ENCODE assay signal across 17 cellular contexts in genomic region chr5:176737746-176738699, GRCh38.
DNase-seq lines count a peak whose midpoint lies in the region; FAIRE-seq and TF ChIP-seq lines count a peak whose summit lies in the region.
"Had no signal": no experiment of that assay in that cellular context is flagged by ENCODE, and none has a peak within 500 bp of the region (broad histone marks: within the 10 kb centered on the region; RNA-seq: fewer than 3 reads in every experiment).

No MANE protein-coding gene starts in this region.

- H3K27me3 ChIP-seq in trophoblast cell (ENCODE audit: insufficient read depth, low read length), result peaks cover under 1% of the 10 kb centered on the region

- H3K4me3 ChIP-seq in trophoblast cell (ENCODE audit: low read depth, low read length), result no peak overlapping the region
- H3K4me3 ChIP-seq: SJCRH30 had no signal

- no peak overlapping the region for H2BK5ac ChIP-seq in trophoblast cell (ENCODE audit: low read depth, low read length, poor library complexity)

- H3K9me3 ChIP-seq in trophoblast cell (ENCODE audit: insufficient read depth, low read depth, low read length), result peaks cover 5% of the 10 kb centered on the region
- H3K9me3 ChIP-seq: SJCRH30 had no signal

- peaks cover 2 to 5% of the 10 kb centered on the region in 2 experiments for H3K4me1 ChIP-seq in trophoblast cell (ENCODE audit: control insufficient read depth in 1 of 2, insufficient read depth in 2 of 2, low read length in 2 of 2)
- H3K4me1 ChIP-seq: SJCRH30 had no signal

- no peak overlapping the region for H3K18ac ChIP-seq in trophoblast cell (ENCODE audit: low read length)

- no peaks in the 10 kb centered on the region for H3K79me2 ChIP-seq in trophoblast cell (ENCODE audit: control insufficient read depth, insufficient read depth, low read length, poor library complexity)

- peak; percentile 7 for DNase-seq in D341Med (ENCODE audit: low spot score)
- DNase-seq in ecto neural progenitor cell (ENCODE audit: low spot score), result peak; percentile 32
- DNase-seq in retina, result peak; percentile 3
- no peak for DNase-seq in DMS53 treated with DMSO at 0.1 percent for 48 hours (lab: John Stamatoyannopoulos, UW; ENCODE audit: unreplicated experiment)
- no peak for DNase-seq in GM19239 (ENCODE audit: insufficient read length, low spot score)
- no peak for DNase-seq in trophoblast cell
- DNase-seq: activated CD4-positive, alpha-beta T cell treated with anti-CD3 and anti-CD28 coated beads for 36 hours; Karpas-422; midbrain; NCI-H1436; NCI-H2171; PC-3; SJCRH30; stimulated activated naive CD4-positive, alpha-beta T cell treated with Interleukin-2 at 50 U/mL for 16 hours; T1000 had no signal

- H3K4me2 ChIP-seq in trophoblast cell (ENCODE audit: low read length), result no peak overlapping the region

- H3K36me3 ChIP-seq in trophoblast cell (ENCODE audit: control insufficient read depth in 1 of 2, insufficient read depth in 2 of 2, low read length in 2 of 2), result no peaks in the 10 kb centered on the region
- H3K36me3 ChIP-seq: SJCRH30 had no signal

- H3K14ac ChIP-seq in trophoblast cell (ENCODE audit: low read length), result no peak overlapping the region

- no peak for TF ChIP-seq EP300 in Ishikawa (IDR thresholded peaks at IDR 0.05; ENCODE audit: borderline replicate concordance)

- no peak overlapping the region for H2AFZ ChIP-seq in trophoblast cell (ENCODE audit: insufficient read depth, low read length, poor library complexity)

- no peak overlapping the region for H3K27ac ChIP-seq in trophoblast cell (ENCODE audit: low read depth, low read length)
- H3K27ac ChIP-seq: SJCRH30 had no signal

- no peak for FAIRE-seq in GM19239 (lab: Jason Lieb, UNC)
- FAIRE-seq: frontal cortex had no signal

- TF ChIP-seq RAD21 in Ishikawa (IDR thresholded peaks at IDR 0.05; ENCODE audit: low read depth), result no peak

- H3K9ac ChIP-seq in trophoblast cell (ENCODE audit: low read length), result no peak overlapping the region

- no CpG with 5 or more reads among the region's 21 CpGs for WGBS in trophoblast cell (ENCODE audit: extremely low coverage, insufficient coverage, insufficient read length)

- H3K4ac ChIP-seq in trophoblast cell (ENCODE audit: low read depth, low read length), result no peak overlapping the region

- no peak overlapping the region for H4K12ac ChIP-seq in trophoblast cell (ENCODE audit: low read depth, low read length)

- no peak overlapping the region for H4K91ac ChIP-seq in trophoblast cell (ENCODE audit: low read depth, low read length)

- no peak overlapping the region for H2BK120ac ChIP-seq in trophoblast cell (ENCODE audit: insufficient read depth, low read length, poor library complexity)

- H2AK5ac ChIP-seq in trophoblast cell (ENCODE audit: low read length), result no peak overlapping the region

- H2BK12ac ChIP-seq in trophoblast cell (ENCODE audit: low read length), result no peak overlapping the region

- H3K79me1 ChIP-seq in trophoblast cell (ENCODE audit: low read length), result no peaks in the 10 kb centered on the region

- no peak overlapping the region for H3K23ac ChIP-seq in trophoblast cell (ENCODE audit: low read length)

- H4K8ac ChIP-seq in trophoblast cell (ENCODE audit: low read depth, low read length), result no peak overlapping the region

TF ChIP-seq in Ishikawa, 13 proteins besides CTCF, POLR2A, EP300 and RAD21:
- TF ChIP-seq ZBTB7A (IDR thresholded peaks at IDR 0.05; ENCODE audit: low read depth), result no peak
- TF ChIP-seq, protein P1, sequence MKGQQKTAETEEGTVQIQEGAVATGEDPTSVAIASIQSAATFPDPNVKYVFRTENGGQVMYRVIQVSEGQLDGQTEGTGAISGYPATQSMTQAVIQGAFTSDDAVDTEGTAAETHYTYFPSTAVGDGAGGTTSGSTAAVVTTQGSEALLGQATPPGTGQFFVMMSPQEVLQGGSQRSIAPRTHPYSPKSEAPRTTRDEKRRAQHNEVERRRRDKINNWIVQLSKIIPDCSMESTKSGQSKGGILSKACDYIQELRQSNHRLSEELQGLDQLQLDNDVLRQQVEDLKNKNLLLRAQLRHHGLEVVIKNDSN (IDR thresholded peaks at IDR 0.05), result peak; percentile 75

Comparison
In these comparisons a context has a peak if more than half of its experiments do, and no peak if none do; other contexts are left out.
1. DNase-seq: peak in D341Med (single experiment), ecto neural progenitor cell (single experiment) and retina (single experiment); none in DMS53 treated with DMSO at 0.1 percent for 48 hours (single experiment), GM19239 (single experiment) and trophoblast cell (0 of 2).